29 cellular contexts compared by ENCODE assay signal in the genomic region with DNA sequence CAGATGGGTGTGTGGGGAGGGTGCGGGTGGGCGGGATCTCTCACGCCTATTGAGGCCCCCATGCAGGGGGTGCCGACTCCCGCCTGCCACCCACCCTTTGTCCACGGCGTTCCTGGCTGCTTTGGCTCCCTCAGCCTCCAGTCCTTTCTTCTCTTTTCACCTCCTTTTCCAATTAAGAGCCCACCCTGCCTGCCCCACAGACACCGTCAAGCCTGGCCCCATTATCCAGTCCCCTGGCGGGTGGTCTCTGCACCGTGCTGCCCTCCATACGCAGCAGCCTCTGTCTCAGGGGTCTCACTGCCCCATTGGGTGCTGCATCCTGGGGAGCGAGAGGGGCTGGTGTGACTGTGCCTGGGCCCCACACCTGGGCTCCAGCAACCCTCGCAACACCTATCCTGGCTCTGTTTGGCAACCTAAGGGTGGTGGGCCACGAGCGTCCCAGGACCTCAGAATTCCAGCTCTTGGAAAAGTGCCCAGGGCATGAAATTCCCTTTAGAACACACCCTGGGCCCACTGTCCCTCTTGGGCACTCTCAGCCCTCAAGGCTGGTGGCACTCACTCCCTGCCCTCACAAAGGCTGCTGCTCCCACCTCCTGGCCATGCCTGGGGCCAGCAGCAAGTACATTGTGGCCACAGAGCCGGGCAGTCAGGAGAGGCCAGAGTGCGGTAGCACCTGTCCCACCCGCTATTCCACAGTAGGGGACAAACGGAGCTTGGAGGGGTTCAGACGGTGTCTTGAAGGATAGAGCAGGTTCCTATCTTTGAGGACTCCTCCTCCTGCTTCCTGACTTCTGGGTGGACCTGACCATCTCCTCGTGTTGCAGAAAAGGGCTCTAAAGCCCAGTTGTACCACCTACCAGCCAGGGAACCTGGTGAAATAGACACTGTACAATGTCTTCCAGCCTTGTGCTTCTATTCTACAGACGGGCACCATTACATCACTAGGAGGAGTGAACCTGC.
DNase-seq lines count a peak whose midpoint lies in the region; ATAC-seq and TF ChIP-seq lines count a peak whose summit lies in the region.
"Had no signal": no experiment of that assay in that cellular context is flagged by ENCODE, and none has a peak within 500 bp of the region (broad histone marks: within the 10 kb centered on the region; RNA-seq: fewer than 3 reads in every experiment).

No MANE protein-coding gene starts in this region.

- peak overlapping the region; percentile 71 for H3K14ac ChIP-seq in neuronal stem cell (ENCODE audit: low read length)

- peak overlapping the region; percentile 80 for H3K18ac ChIP-seq in neuronal stem cell (ENCODE audit: low read length)

- peak in 1 of 2 experiments; percentile 29; a peak in 2 of 4 replicates for TF ChIP-seq CTCF in GM23338 (conservative IDR thresholded peaks at IDR 0.05; ENCODE audit: low read depth in 2 of 2)

- no peaks in the 10 kb centered on the region for H3F3A ChIP-seq in GM23338 (replicated peaks; ENCODE audit: low read depth)

- ATAC-seq in GM23338 (peak; percentile 48; the same call in 1 of the 3 replicates), HG03439 (IDR thresholded peaks at IDR 0.05; ENCODE audit: unreplicated experiment) (no peak), GM21367 (IDR thresholded peaks at IDR 0.05; ENCODE audit: unreplicated experiment) (no peak)
- no peak for ATAC-seq in central memory CD8-positive, alpha-beta T cell (replicated peaks; ENCODE audit: extremely low read depth, poor library complexity, severe bottlenecking)
- ATAC-seq: right cardiac atrium had no signal

- H2AFZ ChIP-seq in GM23338 (no peak overlapping the region), neuronal stem cell (ENCODE audit: low read length) (no peak overlapping the region)
- H2AFZ ChIP-seq: parathyroid adenoma had no signal

- H3K27me3 ChIP-seq in BLaER1 (no peaks in the 10 kb centered on the region), GM23338 (ENCODE audit: insufficient read depth) (no peaks in the 10 kb centered on the region), neuronal stem cell (ENCODE audit: control insufficient read depth in 3 of 3, insufficient read depth in 3 of 3, low read depth in 1 of 3, low read length in 3 of 3) (peaks cover 0 to 7% (median 0%) of the 10 kb centered on the region in 3 experiments)

- H3K9me3 ChIP-seq in BLaER1 (no peaks in the 10 kb centered on the region), neuronal stem cell (replicated peaks in 1 of 2; ENCODE audit: control insufficient read depth in 2 of 2, insufficient read depth in 1 of 2, low read depth in 1 of 2, low read length in 2 of 2) (no peaks in the 10 kb centered on the region)
- H3K9me3 ChIP-seq: Caco-2, spleen had no signal

- H2AK5ac ChIP-seq in neuronal stem cell (ENCODE audit: low read depth, low read length), result peak overlapping the region; percentile 81

- peak overlapping the region; percentile 66 for H2BK12ac ChIP-seq in neuronal stem cell (ENCODE audit: low read length)

- H3K4me1 ChIP-seq in BLaER1 (peaks cover 30% of the 10 kb centered on the region), GM23338 (ENCODE audit: insufficient read depth) (no peaks in the 10 kb centered on the region), neuronal stem cell (ENCODE audit: control insufficient read depth in 2 of 2, insufficient read depth in 1 of 2, low read depth in 1 of 2, low read length in 2 of 2) (no peaks in the 10 kb centered on the region)
- H3K4me1 ChIP-seq: Caco-2, parathyroid adenoma had no signal

- H4K91ac ChIP-seq in neuronal stem cell (ENCODE audit: low read depth, low read length, poor library complexity), result no peak overlapping the region

- no CpG with 5 or more reads among the region's 22 CpGs for WGBS in neuronal stem cell (ENCODE audit: extremely low coverage in 2 of 2, insufficient read length in 2 of 2, insufficient replicate concordance in 1 of 2), 2 donors

- no peak overlapping the region for H3K9ac ChIP-seq in BLaER1
- no peak overlapping the region for H3K9ac ChIP-seq in neuronal stem cell (ENCODE audit: low read depth, low read length, poor library complexity)
- H3K9ac ChIP-seq: parathyroid adenoma had no signal

- no peaks in the 10 kb centered on the region for H3K36me3 Mint-ChIP-seq in GM23338 (ENCODE audit: low read depth)
- H3K36me3 Mint-ChIP-seq in central memory CD8-positive, alpha-beta T cell (ENCODE audit: insufficient read depth), result no peaks in the 10 kb centered on the region
- H3K36me3 Mint-ChIP-seq: activated naive CD4-positive, alpha-beta T cell treated with anti-CD3 and anti-CD28 coated beads, Interleukin-2, amount 10 ng/mL, durations not matched to agents 7 days and 5 days; natural killer cell treated with Interleukin-12 subunit alpha and Interleukin-12 subunit beta and Interleukin-15 and Interleukin-18, amount 100 ng/mL, for 72 hours had no signal

- peaks cover 6% of the 10 kb centered on the region for H3K27me3 Mint-ChIP-seq in GM23338 (ENCODE audit: insufficient read depth, low read depth, poor library complexity)
- peaks cover 21% of the 10 kb centered on the region for H3K27me3 Mint-ChIP-seq in central memory CD8-positive, alpha-beta T cell

- no peak overlapping the region; the same call in 1 of the 2 replicates for H3K27ac Mint-ChIP-seq in GM23338
- peak overlapping the region; percentile 66 for H3K27ac Mint-ChIP-seq in central memory CD8-positive, alpha-beta T cell (ENCODE audit: low read depth)
- H3K27ac Mint-ChIP-seq: activated naive CD4-positive, alpha-beta T cell treated with anti-CD3 and anti-CD28 coated beads, Interleukin-2, amount 10 ng/mL, durations not matched to agents 7 days and 5 days; activated T-helper 1 cell treated with anti-CD3 and anti-CD28 coated beads, Interleukin-12 subunit alpha, Interleukin-12 subunit beta, Interleukin-2, Interleukin-4 antibody, amounts not matched to agents 30 ng/mL and 10 ng/mL and 1 ng/mL, durations not matched to agents 14 hours and 24 hours and 36 hours; HFFc6; natural killer cell treated with Interleukin-12 subunit alpha and Interleukin-12 subunit beta and Interleukin-15 and Interleukin-18, amount 100 ng/mL, for 72 hours had no signal

- H2BK120ac ChIP-seq in neuronal stem cell (ENCODE audit: low read depth, low read length), result no peak overlapping the region

- H3K4me3 ChIP-seq in BLaER1, result no peak overlapping the region
- no peak overlapping the region for H3K4me3 ChIP-seq in GM23338
- H3K4me3 ChIP-seq in neuronal stem cell (ENCODE audit: low read length in 2 of 2), result peak overlapping the region in 1 of 2 donors; percentile 46
- H3K4me3 ChIP-seq: spleen had no signal

- H3K79me2 ChIP-seq in GM23338 (replicated peaks; ENCODE audit: insufficient read depth), result no peaks in the 10 kb centered on the region
- H3K79me2 ChIP-seq: parathyroid adenoma had no signal

- DNase-seq in GM23338 (ENCODE audit: low spot score), result no peak
- no peak for DNase-seq in central memory CD8-positive, alpha-beta T cell (ENCODE audit: low spot score in 2 of 2)
- DNase-seq in neuronal stem cell (ENCODE audit: low spot score), result no peak
- no peak for DNase-seq in GF-D8 (lab: John Stamatoyannopoulos, UW)
- no peak for DNase-seq in HPDE6-E6E7 (ENCODE audit: extremely low spot score)
- DNase-seq: activated CD4-positive, CD25-positive, alpha-beta regulatory T cell; activated naive CD4-positive, alpha-beta T cell treated with anti-CD3 and anti-CD28 coated beads, Interleukin-2, amount 10 ng/mL, durations not matched to agents 7 days and 5 days; amniotic stem cell; Caco-2; DMS79 treated with DMSO at 0.1 percent for 48 hours; HFFc6; hypothalamus; Kasumi-1; NCI-H187; NCI-H2171 treated with DMSO at 0.1 percent for 48 hours; NCI-H510A treated with DMSO at 0.1 percent for 48 hours; Right ventricle myocardium superior; spleen; substantia nigra; T1000 had no signal

- H4K8ac ChIP-seq in neuronal stem cell (ENCODE audit: low read depth, low read length), result no peak overlapping the region

- H3K4me1 Mint-ChIP-seq in GM23338, result no peaks in the 10 kb centered on the region; the same call in 2 of the 3 replicates
- H3K4me1 Mint-ChIP-seq in central memory CD8-positive, alpha-beta T cell, result no peaks in the 10 kb centered on the region
- H3K4me1 Mint-ChIP-seq: activated naive CD4-positive, alpha-beta T cell treated with anti-CD3 and anti-CD28 coated beads, Interleukin-2, amount 10 ng/mL, durations not matched to agents 7 days and 5 days had no signal

- no peak overlapping the region for H2BK5ac ChIP-seq in neuronal stem cell (ENCODE audit: low read length)

- H3K9me2 ChIP-seq in GM23338 (ENCODE audit: insufficient read depth), result no peaks in the 10 kb centered on the region

- H3K4me2 ChIP-seq in BLaER1, result peak overlapping the region; percentile 93
- H3K4me2 ChIP-seq in GM23338, result no peak overlapping the region
- H3K4me2 ChIP-seq in neuronal stem cell (ENCODE audit: insufficient read depth, low read length, poor library complexity, severe bottlenecking), result no peak overlapping the region

- H4K20me1 ChIP-seq in BLaER1, result no peaks in the 10 kb centered on the region
- H4K20me1 ChIP-seq in GM23338 (replicated peaks; ENCODE audit: insufficient read depth), result no peaks in the 10 kb centered on the region

- H3K36me3 ChIP-seq in BLaER1 (no peaks in the 10 kb centered on the region), GM23338 (ENCODE audit: insufficient read depth) (no peaks in the 10 kb centered on the region), neuronal stem cell (replicated peaks in 1 of 2; ENCODE audit: control insufficient read depth in 2 of 2, insufficient read depth in 2 of 2, low read length in 2 of 2) (no peaks in the 10 kb centered on the region)
- H3K36me3 ChIP-seq: spleen had no signal

- no peaks in the 10 kb centered on the region for H3K79me1 ChIP-seq in neuronal stem cell (ENCODE audit: low read depth, low read length)

- H3K4ac ChIP-seq in neuronal stem cell (ENCODE audit: low read length), result peak overlapping the region; percentile 11

- H3K4me3 Mint-ChIP-seq in GM23338, result no peak overlapping the region
- no peak overlapping the region for H3K4me3 Mint-ChIP-seq in central memory CD8-positive, alpha-beta T cell
- H3K4me3 Mint-ChIP-seq: activated naive CD4-positive, alpha-beta T cell treated with anti-CD3 and anti-CD28 coated beads, Interleukin-2, amount 10 ng/mL, durations not matched to agents 7 days and 5 days; activated T-helper 1 cell treated with anti-CD3 and anti-CD28 coated beads, Interleukin-12 subunit alpha, Interleukin-12 subunit beta, Interleukin-2, Interleukin-4 antibody, amounts not matched to agents 30 ng/mL and 10 ng/mL and 1 ng/mL, durations not matched to agents 14 hours and 24 hours and 36 hours; HFFc6; natural killer cell treated with Interleukin-12 subunit alpha and Interleukin-12 subunit beta and Interleukin-15 and Interleukin-18, amount 100 ng/mL, for 72 hours had no signal

- peak overlapping the region; percentile 81 for H2BK15ac ChIP-seq in neuronal stem cell (ENCODE audit: low read length)

- no peak overlapping the region for H3K23ac ChIP-seq in neuronal stem cell (ENCODE audit: low read depth, low read length, poor library complexity)

- H3K9me3 Mint-ChIP-seq in GM23338, result no peaks in the 10 kb centered on the region
- no peaks in the 10 kb centered on the region for H3K9me3 Mint-ChIP-seq in central memory CD8-positive, alpha-beta T cell
- H3K9me3 Mint-ChIP-seq: natural killer cell treated with Interleukin-12 subunit alpha and Interleukin-12 subunit beta and Interleukin-15 and Interleukin-18, amount 100 ng/mL, for 72 hours had no signal

- 0 out of 2 replicates have a peak overlapping the region, but pooled peaks have one; percentile 34 for H3K27ac ChIP-seq in BLaER1
- H3K27ac ChIP-seq in GM23338 (ENCODE audit: low read depth), result no peak overlapping the region
- H3K27ac ChIP-seq in neuronal stem cell (replicated peaks; ENCODE audit: low read length), result no peak overlapping the region
- H3K27ac ChIP-seq: C4-2B, HL-60, parathyroid adenoma, spleen had no signal
